ENCODE assay signal across 13 cellular contexts in genomic region chr12:66055837-66056319, GRCh38.
A peak's percentile ranks its signal among the peaks of the same experiment; 100 is the strongest.
DNase-seq lines count a peak whose midpoint lies in the region; ATAC-seq, FAIRE-seq and TF ChIP-seq lines count a peak whose summit lies in the region.
"Had no signal": no experiment of that assay in that cellular context is flagged by ENCODE, and none has a peak within 500 bp of the region (broad histone marks: within the 10 kb centered on the region; RNA-seq: fewer than 3 reads in every experiment).

No MANE protein-coding gene starts in this region.

- H3K9me2 ChIP-seq in PC-3 (replicated peaks; ENCODE audit: low read length) = no peaks in the 10 kb centered on the region

- no peaks in the 10 kb centered on the region for H3K4me1 Mint-ChIP-seq in CD8-positive, alpha-beta T cell (ENCODE audit: low read depth)
- H3K4me1 Mint-ChIP-seq: immature natural killer cell had no signal

- no peaks in the 10 kb centered on the region for H3K36me3 Mint-ChIP-seq in CD8-positive, alpha-beta T cell
- H3K36me3 Mint-ChIP-seq: IgD-negative memory B cell, immature natural killer cell had no signal

- no peak overlapping the region for H3K4me2 ChIP-seq in PC-3 (ENCODE audit: low read length)

- no peak overlapping the region for H3K9ac ChIP-seq in PC-3 (ENCODE audit: low read length)
- H3K9ac ChIP-seq: parathyroid adenoma had no signal

- H3K36me3 ChIP-seq in aorta (ENCODE audit: control insufficient read depth in 1 of 2, insufficient read depth in 2 of 2, low read length in 1 of 2) (no peaks in the 10 kb centered on the region), PC-3 (ENCODE audit: low read depth, low read length) (no peaks in the 10 kb centered on the region), sigmoid colon (no peaks in the 10 kb centered on the region)
- no peaks in the 10 kb centered on the region for H3K36me3 ChIP-seq in CD8-positive, alpha-beta T cell (ENCODE audit: insufficient read depth, low read length)

- peak; percentile 11 for DNase-seq in GM12892 (ENCODE audit: insufficient read length)
- peak; percentile 28 to 48 for DNase-seq in NOMO-1 (lab: John Stamatoyannopoulos, UW; ENCODE audit: unreplicated experiment in 2 of 2)
- DNase-seq in aorta = no peak
- DNase-seq in PC-3 = no peak
- no peak for DNase-seq in CD8-positive, alpha-beta T cell
- DNase-seq in sigmoid colon = no peak
- DNase-seq: activated naive CD4-positive, alpha-beta T cell treated with Interleukin-2 at 50 U/mL for 16 hours; immature natural killer cell; NCI-H526 treated with DMSO at 0.1 percent for 48 hours had no signal

- FAIRE-seq in GM12892 (lab: Jason Lieb, UNC) = peak; percentile 78

- CTCF ChIA-PET in PC-3 (lab: Charles Lee) = no interaction called here
- CTCF ChIA-PET in CD8-positive, alpha-beta T cell (lab: Charles Lee) = no interaction called here

- H3K9me3 Mint-ChIP-seq in CD8-positive, alpha-beta T cell = no peaks in the 10 kb centered on the region
- H3K9me3 Mint-ChIP-seq: IgD-negative memory B cell, immature natural killer cell had no signal

- ATAC-seq in GM19463 (IDR thresholded peaks at IDR 0.05; ENCODE audit: unreplicated experiment) = peak; percentile 78
- peak; percentile 95 for ATAC-seq in HG03025 (IDR thresholded peaks at IDR 0.05; ENCODE audit: low FRiP score, unreplicated experiment)
- no peak for ATAC-seq in aorta (ENCODE audit: low FRiP score)
- ATAC-seq in PC-3 = no peak
- ATAC-seq in CD8-positive, alpha-beta T cell = no peak

- no peak for TF ChIP-seq EP300 in sigmoid colon (IDR thresholded peaks at IDR 0.05)

- H3K9me3 ChIP-seq in aorta (ENCODE audit: control insufficient read depth, low read length) (no peaks in the 10 kb centered on the region), PC-3 (ENCODE audit: low read length) (no peaks in the 10 kb centered on the region), sigmoid colon (no peaks in the 10 kb centered on the region)
- no peaks in the 10 kb centered on the region for H3K9me3 ChIP-seq in CD8-positive, alpha-beta T cell (ENCODE audit: low read length)

- no TSS peak for BruUV-seq in PC-3 (replicated peaks; lab: Mats Ljungman, UMichigan)

- TF ChIP-seq CTCF in PC-3 (conservative IDR thresholded peaks at IDR 0.05; ENCODE audit: low read depth, low read length) (no peak), sigmoid colon (IDR thresholded peaks at IDR 0.05) (no peak)
- TF ChIP-seq CTCF in CD8-positive, alpha-beta T cell (IDR thresholded peaks at IDR 0.05) = no peak

- H3K4me3 Mint-ChIP-seq in CD8-positive, alpha-beta T cell = no peak overlapping the region
- H3K4me3 Mint-ChIP-seq: IgD-negative memory B cell, immature natural killer cell had no signal

- no peaks in the 10 kb centered on the region for H3K79me2 ChIP-seq in PC-3 (ENCODE audit: low read length)
- H3K79me2 ChIP-seq: parathyroid adenoma had no signal

- no peaks in the 10 kb centered on the region for H3F3A ChIP-seq in PC-3 (ENCODE audit: low read length, unreplicated experiment)

- peaks cover 15% of the 10 kb centered on the region for H3K27me3 Mint-ChIP-seq in CD8-positive, alpha-beta T cell (ENCODE audit: low read depth)

- no peak overlapping the region for H2AFZ ChIP-seq in PC-3 (ENCODE audit: low read length)
- H2AFZ ChIP-seq: parathyroid adenoma had no signal

- no peak overlapping the region for H3K4me3 ChIP-seq in aorta (ENCODE audit: low read length in 2 of 2)
- H3K4me3 ChIP-seq in PC-3 (ENCODE audit: low read length) = no peak overlapping the region
- H3K4me3 ChIP-seq in CD8-positive, alpha-beta T cell (ENCODE audit: low read depth, low read length) = no peak overlapping the region
- no peak overlapping the region for H3K4me3 ChIP-seq in sigmoid colon

- 69 to 74% methylated on average over 2 of the region's 2 CpGs for WGBS in aorta, 2 donors
- 51 to 69% methylated on average over 2 of the region's 2 CpGs for WGBS in sigmoid colon, 2 donors

- POLR2A ChIA-PET in PC-3 (lab: Charles Lee; ENCODE audit: unreplicated experiment) = no interaction called here
- POLR2A ChIA-PET in CD8-positive, alpha-beta T cell (lab: Charles Lee) = interaction anchor here (0.6 kb wide), 1 partner anchor 333 kb away, joined by 4 read pairs; no protein-coding TSS in a partner anchor

- H3K27ac ChIP-seq in aorta (ENCODE audit: low read depth in 1 of 2, low read length in 2 of 2) (no peak overlapping the region), PC-3 (ENCODE audit: low read length) (no peak overlapping the region), sigmoid colon (no peak overlapping the region)
- no peak overlapping the region for H3K27ac ChIP-seq in CD8-positive, alpha-beta T cell (ENCODE audit: low read depth, low read length)
- H3K27ac ChIP-seq: parathyroid adenoma had no signal

- TF ChIP-seq POLR2A in GM12892 (IDR thresholded peaks at IDR 0.05; ENCODE audit: low read depth, low read length) (no peak), sigmoid colon (IDR thresholded peaks at IDR 0.05) (no peak)

- intact Hi-C loops in aorta (cut with DNase I) = no loop called here
- intact Hi-C loops in PC-3 (cut with micrococcal nuclease) = no loop called here
- intact Hi-C loops in CD8-positive, alpha-beta T cell (cut with DNase I, micrococcal nuclease) = no loop called here
- intact Hi-C loops in sigmoid colon (cut with DNase I) = no loop called here

- no peak overlapping the region for H3K27ac Mint-ChIP-seq in CD8-positive, alpha-beta T cell
- H3K27ac Mint-ChIP-seq: IgD-negative memory B cell, immature natural killer cell had no signal

- H3K4me1 ChIP-seq in aorta (ENCODE audit: control insufficient read depth in 1 of 2, insufficient read depth in 2 of 2, low read length in 2 of 2) (no peaks in the 10 kb centered on the region), PC-3 (ENCODE audit: insufficient read depth, low read length) (no peaks in the 10 kb centered on the region), sigmoid colon (no peaks in the 10 kb centered on the region)
- H3K4me1 ChIP-seq in CD8-positive, alpha-beta T cell (ENCODE audit: insufficient read depth, low read length) = no peaks in the 10 kb centered on the region
- H3K4me1 ChIP-seq: parathyroid adenoma had no signal

- H3K27me3 ChIP-seq in aorta (ENCODE audit: control insufficient read depth in 1 of 2, insufficient read depth in 2 of 2, low read length in 1 of 2) (no peaks in the 10 kb centered on the region), PC-3 (ENCODE audit: low read length) (peaks cover 23% of the 10 kb centered on the region), sigmoid colon (no peaks in the 10 kb centered on the region)
- no peaks in the 10 kb centered on the region for H3K27me3 ChIP-seq in CD8-positive, alpha-beta T cell (ENCODE audit: insufficient read depth, low read length)

- no peaks in the 10 kb centered on the region for H4K20me1 ChIP-seq in PC-3 (ENCODE audit: low read length)

Comparison
In these comparisons a context has a peak if more than half of its experiments do, and no peak if none do; other contexts are left out.
1. DNase-seq: peak in GM12892 (single experiment) and NOMO-1 (2 of 2); none in aorta (0 of 2), PC-3 (single experiment), CD8-positive, alpha-beta T cell (0 of 7) and sigmoid colon (single experiment).
2. ATAC-seq: peak in GM19463 (single experiment) and HG03025 (single experiment); none in aorta (single experiment), PC-3 (single experiment) and CD8-positive, alpha-beta T cell (single experiment).